In genomic region chr5:93579561-93580386, GRCh38 we compare ENCODE assay signal across 8 cellular contexts. TPM values are rescaled to one million over a fixed set of nuclear protein-coding genes. Genes with fewer than 3 reads are reported as not detected.
DNase-seq lines count a peak whose midpoint lies in the region; ATAC-seq, FAIRE-seq and TF ChIP-seq lines count a peak whose summit lies in the region.

No MANE protein-coding gene starts in this region.

- peak overlapping the region; percentile 80 for H3K4me3 ChIP-seq in AG04449 (ENCODE audit: low read depth, low read length)
- H3K4me3 ChIP-seq in parathyroid adenoma (ENCODE audit: low read depth, low read length): peak overlapping the region; percentile 42

- H3K27me3 ChIP-seq in parathyroid adenoma (ENCODE audit: control insufficient read depth, insufficient read depth, low read length): peaks cover 35% of the 10 kb centered on the region

- H3K36me3 Mint-ChIP-seq in activated CD4-positive, alpha-beta memory T cell treated with anti-CD3 and anti-CD28 coated beads, Interleukin-2, amount 10 ng/mL, durations not matched to agents 7 days and 5 days (ENCODE audit: low read depth): no peaks in the 10 kb centered on the region

- peak overlapping the region; percentile 37 for H3K27ac ChIP-seq in parathyroid adenoma

- H3K4me2 ChIP-seq in parathyroid adenoma (ENCODE audit: low read length): peak overlapping the region; percentile 62

- H3K79me2 ChIP-seq in parathyroid adenoma: no peaks in the 10 kb centered on the region

- H3K4me1 Mint-ChIP-seq in activated CD4-positive, alpha-beta memory T cell treated with anti-CD3 and anti-CD28 coated beads, Interleukin-2, amount 10 ng/mL, durations not matched to agents 7 days and 5 days: peaks cover 17% of the 10 kb centered on the region

- no peaks in the 10 kb centered on the region for H3K4me1 ChIP-seq in parathyroid adenoma

- DNase-seq in AG04449 (ENCODE audit: low read depth, low spot score) (no peak), H4 (ENCODE audit: low spot score) (peak; percentile 21), frontal cortex (ENCODE audit: low spot score in 2 of 2) (peak; percentile 23 to 47)
- DNase-seq in activated CD4-positive, alpha-beta memory T cell treated with anti-CD3 and anti-CD28 coated beads, Interleukin-2, amount 10 ng/mL, durations not matched to agents 7 days and 5 days: no peak
- no peak for DNase-seq in effector CD4-positive, alpha-beta T cell

- H3K9me3 Mint-ChIP-seq in activated CD4-positive, alpha-beta memory T cell treated with anti-CD3 and anti-CD28 coated beads, Interleukin-2, amount 10 ng/mL, durations not matched to agents 7 days and 5 days: no peaks in the 10 kb centered on the region

- ATAC-seq in HG03460 (IDR thresholded peaks at IDR 0.05; ENCODE audit: unreplicated experiment) (no peak), GM18907 (IDR thresholded peaks at IDR 0.05; ENCODE audit: unreplicated experiment) (no peak)

- no peak for FAIRE-seq in frontal cortex (lab: Jason Lieb, UNC)

- CTCF ChIA-PET in AG04449 (lab: Yijun Ruan, JAX): interaction anchor here (1.2 kb wide), 2 partner anchors 221 to 663 kb away, joined by 3 to 6 read pairs; no protein-coding TSS in a partner anchor
- CTCF ChIA-PET in activated CD4-positive, alpha-beta memory T cell treated with anti-CD3 and anti-CD28 coated beads, Interleukin-2, amount 10 ng/mL, durations not matched to agents 7 days and 5 days (lab: Charles Lee): interaction anchor here (1.7 kb wide), 1 partner anchor 222 kb away, joined by 5 read pairs; no protein-coding TSS in a partner anchor

- H3K36me3 ChIP-seq in parathyroid adenoma (ENCODE audit: control insufficient read depth, insufficient read depth, low read length): no peaks in the 10 kb centered on the region

- POLR2A ChIA-PET in AG04449 (lab: Yijun Ruan, JAX): no interaction called here
- POLR2A ChIA-PET in activated CD4-positive, alpha-beta memory T cell treated with anti-CD3 and anti-CD28 coated beads, Interleukin-2, amount 10 ng/mL, durations not matched to agents 7 days and 5 days (lab: Charles Lee): no interaction called here

- no peak overlapping the region for H3K9ac ChIP-seq in parathyroid adenoma

- no peak overlapping the region for H3K27ac Mint-ChIP-seq in activated CD4-positive, alpha-beta memory T cell treated with anti-CD3 and anti-CD28 coated beads, Interleukin-2, amount 10 ng/mL, durations not matched to agents 7 days and 5 days

- peaks cover 54% of the 10 kb centered on the region for H3K27me3 Mint-ChIP-seq in activated CD4-positive, alpha-beta memory T cell treated with anti-CD3 and anti-CD28 coated beads, Interleukin-2, amount 10 ng/mL, durations not matched to agents 7 days and 5 days

- peak overlapping the region; percentile 66 for H3K4me3 Mint-ChIP-seq in activated CD4-positive, alpha-beta memory T cell treated with anti-CD3 and anti-CD28 coated beads, Interleukin-2, amount 10 ng/mL, durations not matched to agents 7 days and 5 days

- peak overlapping the region; percentile 65 for H2AFZ ChIP-seq in parathyroid adenoma

- TF ChIP-seq CTCF in AG04449 (IDR thresholded peaks at IDR 0.05; ENCODE audit: insufficient read depth, low read length, missing control alignments): no peak
- no peak for TF ChIP-seq CTCF in parathyroid adenoma (IDR thresholded peaks at IDR 0.05)

- no peaks in the 10 kb centered on the region for H3K9me3 ChIP-seq in parathyroid adenoma (ENCODE audit: control insufficient read depth, low read length)

RNA-seq across cellular contexts. Expression of gene NR2F1-AS1, which starts 1.2 kb away (rescaled TPM):
- total RNA-seq in H4 (2014; rRNA removed; shearing (Covaris generic)): 5.2 and 10.4 TPM in 2 replicates
- total RNA-seq in activated CD4-positive, alpha-beta memory T cell treated with anti-CD3 and anti-CD28 coated beads, Interleukin-2, amount 10 ng/mL, durations not matched to agents 7 days and 5 days: not detected
- 60.7 TPM for total RNA-seq in frontal cortex

RNA-seq across cellular contexts. Expression of gene NR2F1, which starts 3.2 kb away (rescaled TPM):
- total RNA-seq in H4 (2014; rRNA removed; shearing (Covaris generic)): 6.5 and 10.3 TPM in 2 replicates
- total RNA-seq in activated CD4-positive, alpha-beta memory T cell treated with anti-CD3 and anti-CD28 coated beads, Interleukin-2, amount 10 ng/mL, durations not matched to agents 7 days and 5 days: not detected
- total RNA-seq in frontal cortex: 53.8 TPM

Comparison
In these comparisons a context has a peak if more than half of its experiments do, and no peak if none do; other contexts are left out.
1. DNase-seq: peak in H4 (single experiment) and frontal cortex (2 of 2); none in AG04449 (single experiment), activated CD4-positive, alpha-beta memory T cell treated with anti-CD3 and anti-CD28 coated beads, Interleukin-2, amount 10 ng/mL, durations not matched to agents 7 days and 5 days (single experiment) and effector CD4-positive, alpha-beta T cell (single experiment).